18 cellular contexts compared by ENCODE assay signal in the genomic region with DNA sequence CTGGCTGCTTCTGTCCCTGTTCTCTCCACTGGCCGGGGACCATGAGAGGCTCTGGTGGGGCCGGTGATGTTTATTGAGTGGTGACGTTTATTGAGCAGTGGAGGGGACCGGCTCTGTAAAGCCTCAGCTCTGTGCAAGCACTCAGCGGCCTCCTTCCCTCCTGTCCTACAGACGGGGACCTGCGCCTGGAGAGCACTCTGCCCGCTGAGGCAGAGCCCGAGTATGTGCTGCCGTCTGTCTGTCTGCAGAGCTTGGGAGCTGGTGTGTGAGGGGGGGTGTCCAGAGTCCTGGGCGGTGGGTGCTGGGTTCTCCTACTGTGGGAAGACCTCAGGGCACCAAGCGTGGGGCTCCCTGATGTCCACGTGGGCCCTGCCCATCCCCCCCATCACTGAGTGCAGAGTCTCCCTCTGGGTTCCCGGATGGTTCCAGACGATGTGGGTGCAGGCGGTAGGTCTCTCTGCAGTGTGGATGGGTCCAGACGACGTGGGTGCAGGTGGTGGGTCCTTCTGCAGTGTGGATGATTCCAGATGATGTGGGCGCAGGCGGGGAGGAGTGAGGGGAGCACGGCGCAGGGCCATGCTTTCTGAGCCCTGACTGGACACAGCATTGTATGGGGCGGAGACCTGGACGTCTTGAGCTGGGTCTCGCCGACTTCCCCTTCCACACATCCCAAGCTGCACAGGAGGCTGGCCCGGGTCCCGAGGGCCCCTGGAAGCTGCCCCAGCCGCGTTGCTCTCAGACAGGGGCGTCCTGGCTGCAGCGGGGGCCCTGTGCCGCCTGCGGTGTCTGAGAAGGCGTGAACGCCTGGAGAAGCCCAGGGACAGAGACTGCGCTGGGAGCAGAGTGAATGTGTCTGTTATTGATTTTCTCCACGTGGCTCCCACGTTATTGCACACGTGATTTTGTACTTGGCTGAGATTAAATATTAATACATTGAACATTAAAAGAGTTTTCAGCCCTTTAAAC. TPM values are rescaled to one million over a fixed set of nuclear protein-coding genes. Genes with fewer than 3 reads are reported as not detected.
"Had no signal": no experiment of that assay in that cellular context is flagged by ENCODE, and none has a peak within 500 bp of the region (broad histone marks: within the 10 kb centered on the region; RNA-seq: fewer than 3 reads in every experiment).

No MANE protein-coding gene starts in this region.

- H3K36me3 Mint-ChIP-seq: stimulated activated effector memory CD8-positive, alpha-beta T cell treated with anti-CD3 and anti-CD28 coated beads, Interleukin-12 subunit alpha, Interleukin-12 subunit beta, amount 100 ng/mL, for 72 hours had no signal

- H3K79me2 ChIP-seq: hepatocyte had no signal

- H3K4me2 ChIP-seq: hepatocyte had no signal

- H2AFZ ChIP-seq: hepatocyte had no signal

- H3K27ac ChIP-seq: cardiac muscle cell, gastroesophageal sphincter, hepatocyte, ovary, thyroid gland had no signal

- H3K4me3 Mint-ChIP-seq: activated CD8-positive, alpha-beta T cell treated with anti-CD3 and anti-CD28 coated beads for 36 hours; nephron progenitor cell; stimulated activated effector memory CD8-positive, alpha-beta T cell treated with anti-CD3 and anti-CD28 coated beads, Interleukin-12 subunit alpha, Interleukin-12 subunit beta, amount 100 ng/mL, for 72 hours; T-helper 17 cell had no signal

- DNase-seq: activated CD4-positive, alpha-beta T cell treated with anti-CD3 and anti-CD28 coated beads for 4 hours; activated CD8-positive, alpha-beta T cell treated with anti-CD3 and anti-CD28 coated beads for 36 hours; activated gamma-delta T cell; activated T-cell treated with anti-CD3 and anti-CD28 coated beads, Interleukin-2, amount 50 U/mL, for 48 hours; erythroblast; islet precursor cell; nephron progenitor cell; stimulated activated CD4-positive, alpha-beta T cell treated with anti-CD3 and anti-CD28 coated beads, Interleukin-12 subunit alpha, Interleukin-12 subunit beta, amount 100 ng/mL, for 4 hours; T-helper 17 cell; thyroid gland had no signal

- ATAC-seq: activated CD8-positive, alpha-beta T cell treated with anti-CD3 and anti-CD28 coated beads for 36 hours; gastroesophageal sphincter; stimulated activated effector memory CD8-positive, alpha-beta T cell treated with anti-CD3 and anti-CD28 coated beads, Interleukin-12 subunit alpha, Interleukin-12 subunit beta, amount 100 ng/mL, for 72 hours; T-helper 17 cell had no signal

- H3K4me1 ChIP-seq: gastroesophageal sphincter, thyroid gland had no signal

- H3K9me3 ChIP-seq: ovary, thyroid gland had no signal

- H3K4me1 Mint-ChIP-seq: stimulated activated effector memory CD8-positive, alpha-beta T cell treated with anti-CD3 and anti-CD28 coated beads, Interleukin-12 subunit alpha, Interleukin-12 subunit beta, amount 100 ng/mL, for 72 hours had no signal

- H3K36me3 ChIP-seq: cardiac muscle cell, gastroesophageal sphincter, ovary, thyroid gland had no signal

- H3K27me3 ChIP-seq: ovary had no signal

- H3K4me3 ChIP-seq: cardiac muscle cell, gastroesophageal sphincter, hepatocyte, ovary, thyroid gland had no signal

- H3K9me3 Mint-ChIP-seq: activated CD8-positive, alpha-beta T cell treated with anti-CD3 and anti-CD28 coated beads for 36 hours; stimulated activated effector memory CD8-positive, alpha-beta T cell treated with anti-CD3 and anti-CD28 coated beads, Interleukin-12 subunit alpha, Interleukin-12 subunit beta, amount 100 ng/mL, for 72 hours had no signal

- H3K27ac Mint-ChIP-seq: activated CD8-positive, alpha-beta T cell treated with anti-CD3 and anti-CD28 coated beads for 36 hours; nephron progenitor cell; stimulated activated effector memory CD8-positive, alpha-beta T cell treated with anti-CD3 and anti-CD28 coated beads, Interleukin-12 subunit alpha, Interleukin-12 subunit beta, amount 100 ng/mL, for 72 hours; T-helper 17 cell had no signal

RNA-seq across cellular contexts. Expression of a gene that starts 14.9 kb away (rescaled TPM):
- total RNA-seq: activated CD8-positive, alpha-beta T cell treated with anti-CD3 and anti-CD28 coated beads for 36 hours; astrocyte; cardiac muscle cell; gastroesophageal sphincter; hepatocyte; liver; mesenteric fat pad; ovary; T-helper 17 cell; thyroid gland had no signal
- polyA plus RNA-seq: cardiac muscle cell, hepatocyte, liver, ovary had no signal
